ENCODE assay signal across 14 cellular contexts in genomic region chr5:54799645-54800044, GRCh38.
DNase-seq lines count a peak whose midpoint lies in the region; ATAC-seq, FAIRE-seq and TF ChIP-seq lines count a peak whose summit lies in the region.
"Had no signal": no experiment of that assay in that cellular context is flagged by ENCODE, and none has a peak within 500 bp of the region (broad histone marks: within the 10 kb centered on the region; RNA-seq: fewer than 3 reads in every experiment).

No MANE protein-coding gene starts in this region.

- no peaks in the 10 kb centered on the region; the same call in 1 of the 2 replicates for H3F3A ChIP-seq in MM.1S (ENCODE audit: insufficient read depth, low read length)

- H3K27me3 ChIP-seq in MM.1S (replicated peaks; ENCODE audit: insufficient read depth, low read length): no peaks in the 10 kb centered on the region
- no peaks in the 10 kb centered on the region for H3K27me3 ChIP-seq in ovary
- H3K27me3 ChIP-seq: colonic mucosa, heart left ventricle had no signal

- H3K9ac ChIP-seq in MM.1S (ENCODE audit: low read length) (no peak overlapping the region), kidney (ENCODE audit: low read length in 2 of 2) (no peak overlapping the region)

- TF ChIP-seq EP300 in ovary (IDR thresholded peaks at IDR 0.05): no peak

- TF ChIP-seq POLR2A in GM12891 (IDR thresholded peaks at IDR 0.05; ENCODE audit: low read depth, low read length): no peak
- TF ChIP-seq POLR2A in ovary (IDR thresholded peaks at IDR 0.05): no peak

- no peak for FAIRE-seq in GM12891 (lab: Jason Lieb, UNC)
- no peak for FAIRE-seq in kidney (lab: Jason Lieb, UNC)

- DNase-seq in GM12891 (ENCODE audit: insufficient read length, low spot score) (no peak), MM.1S (peak; percentile 55), ureter (ENCODE audit: low spot score) (no peak), kidney (no peak), UCSD-AML1 (lab: John Stamatoyannopoulos, UW; ENCODE audit: unreplicated experiment) (no peak), ovary (no peak)
- DNase-seq: activated CD4-positive, alpha-beta T cell treated with anti-CD3 and anti-CD28 coated beads, Interleukin-2, amount 10 ng/mL, durations not matched to agents 7 days and 5 days; aorta; colonic mucosa; heart left ventricle; left colon had no signal

- intact Hi-C loops in kidney (cut with DNase I): no loop called here
- intact Hi-C loops in ovary (cut with DNase I): no loop called here

- no peaks in the 10 kb centered on the region for H3K79me2 ChIP-seq in MM.1S (ENCODE audit: low read length)

- H3K27ac ChIP-seq in MM.1S (ENCODE audit: low read length) (peak overlapping the region; percentile 8; the same call in 1 of the 2 replicates), kidney (ENCODE audit: low read depth in 2 of 2, low read length in 2 of 2) (no peak overlapping the region), ovary (no peak overlapping the region)
- H3K27ac ChIP-seq: colonic mucosa, heart left ventricle had no signal

- H3K4me3 ChIP-seq in MM.1S (ENCODE audit: low read length) (no peak overlapping the region), kidney (ENCODE audit: low read length in 2 of 2) (no peak overlapping the region), ovary (no peak overlapping the region)
- H3K4me3 ChIP-seq: colonic mucosa, heart left ventricle had no signal

- 85 to 97% (median 93%) methylated on average over 1 of the region's 1 CpG for WGBS in ovary, 3 donors

- no peak overlapping the region for H2AFZ ChIP-seq in MM.1S (ENCODE audit: low read length)

- H3K9me3 ChIP-seq in MM.1S (replicated peaks; ENCODE audit: insufficient read depth, low read length): no peaks in the 10 kb centered on the region
- H3K9me3 ChIP-seq in kidney (ENCODE audit: control insufficient read depth in 1 of 2, low read length in 2 of 2): no peaks in the 10 kb centered on the region
- no peaks in the 10 kb centered on the region for H3K9me3 ChIP-seq in ovary
- H3K9me3 ChIP-seq: colonic mucosa, heart left ventricle had no signal

- TF ChIP-seq CTCF in MM.1S (IDR thresholded peaks at IDR 0.05; ENCODE audit: low read length) (no peak), kidney (IDR thresholded peaks at IDR 0.05; ENCODE audit: borderline replicate concordance, extremely low read depth, insufficient read depth) (no peak), ovary (IDR thresholded peaks at IDR 0.05) (no peak)

- H3K9me2 ChIP-seq in MM.1S (replicated peaks; ENCODE audit: insufficient read depth, low read length): no peaks in the 10 kb centered on the region

- H4K20me1 ChIP-seq in MM.1S (ENCODE audit: insufficient read depth, low read length): no peaks in the 10 kb centered on the region

- H3K4me2 ChIP-seq in MM.1S (ENCODE audit: low read depth, low read length): peak overlapping the region; percentile 35

- peak; percentile 63 for ATAC-seq in GM19467 (IDR thresholded peaks at IDR 0.05; ENCODE audit: unreplicated experiment)
- peak; percentile 67 for ATAC-seq in HG02870 (IDR thresholded peaks at IDR 0.05; ENCODE audit: unreplicated experiment)
- ATAC-seq: activated T-helper 17 cell treated with anti-CD3 and anti-CD28 coated beads, Interleukin-2, amount 50 U/mL, for 72 hours; heart left ventricle; left colon had no signal

- H3K36me3 ChIP-seq in MM.1S (replicated peaks; ENCODE audit: insufficient read depth, low read length) (no peaks in the 10 kb centered on the region), kidney (ENCODE audit: control insufficient read depth in 1 of 2, insufficient read depth in 2 of 2, low read length in 2 of 2) (no peaks in the 10 kb centered on the region), ovary (no peaks in the 10 kb centered on the region)
- H3K36me3 ChIP-seq: colonic mucosa, heart left ventricle had no signal

- peaks cover 17% of the 10 kb centered on the region for H3K4me1 ChIP-seq in MM.1S (ENCODE audit: low read length)
- H3K4me1 ChIP-seq in kidney (ENCODE audit: control insufficient read depth in 1 of 2, insufficient read depth in 1 of 2, low read depth in 1 of 2, low read length in 2 of 2): no peaks in the 10 kb centered on the region
- no peaks in the 10 kb centered on the region for H3K4me1 ChIP-seq in ovary (ENCODE audit: insufficient read depth)
- H3K4me1 ChIP-seq: colonic mucosa had no signal

TF ChIP-seq in GM12891, 5 proteins besides CTCF, POLR2A, EP300 and RAD21:
- peak; percentile 72 for TF ChIP-seq SPI1 (IDR thresholded peaks at IDR 0.05; ENCODE audit: low read depth, low read length)
- TF ChIP-seq TAF1 (IDR thresholded peaks at IDR 0.05; ENCODE audit: low read depth, low read length): no peak
- no peak for TF ChIP-seq POU2F2 (IDR thresholded peaks at IDR 0.05; ENCODE audit: low read depth, low read length)
- no peak for TF ChIP-seq POLR2AphosphoS5 (IDR thresholded peaks at IDR 0.05; ENCODE audit: low read depth, low read length)
- TF ChIP-seq PAX5 (IDR thresholded peaks at IDR 0.05; ENCODE audit: insufficient read depth, low read length, severe bottlenecking): no peak
